In genomic region chr3:10946526-10946925, GRCh38 we compare ENCODE assay signal across 23 cellular contexts. TPM values are rescaled to one million over a fixed set of nuclear protein-coding genes. Genes with fewer than 3 reads are reported as not detected.
"Had no signal": no experiment of that assay in that cellular context is flagged by ENCODE, and none has a peak within 500 bp of the region (broad histone marks: within the 10 kb centered on the region; RNA-seq: fewer than 3 reads in every experiment).

No MANE protein-coding gene starts in this region.

- H3K9me3 Mint-ChIP-seq: activated T-cell treated with anti-CD3 and anti-CD28 coated beads, Interleukin-2, amount 50 U/mL, for 4 hours; effector memory CD8-positive, alpha-beta T cell had no signal

- H3K9me3 ChIP-seq: breast epithelium, colonic mucosa, neutrophil, psoas muscle, suprapubic skin, tibial artery, upper lobe of right lung had no signal

- H3K4me3 ChIP-seq: breast epithelium, colonic mucosa, left ventricle myocardium inferior, psoas muscle, suprapubic skin, tibial artery, upper lobe of right lung had no signal

- H3K27me3 ChIP-seq: colonic mucosa, upper lobe of right lung had no signal

- DNase-seq: activated CD4-positive, alpha-beta T cell treated with anti-CD3 and anti-CD28 coated beads, Interleukin-2, amount 50 U/mL, for 1 hour; activated CD4-positive, CD25-positive, alpha-beta regulatory T cell treated with anti-CD3 and anti-CD28 coated beads, Interleukin-2, amount 50 U/mL, for 72 hours; activated CD8-positive, alpha-beta T cell treated with anti-CD3 and anti-CD28 coated beads for 36 hours; activated gamma-delta T cell treated with Interleukin-2 at 50 U/mL for 16 hours; activated naive CD4-positive, alpha-beta T cell treated with anti-CD3 and anti-CD28 coated beads, Interleukin-2, amount 50 U/mL, for 16 hours; activated T-cell treated with anti-CD3 and anti-CD28 coated beads, Interleukin-2, amount 50 U/mL, for 4 hours; colonic mucosa; effector memory CD8-positive, alpha-beta T cell; foreskin fibroblast; left ventricle myocardium inferior; naive B cell; nephron progenitor cell; psoas muscle; T-helper 9 cell; tibial artery; WERI-Rb-1 had no signal

- H3K27ac Mint-ChIP-seq: activated CD8-positive, alpha-beta T cell treated with anti-CD3 and anti-CD28 coated beads for 36 hours; activated T-helper 17 cell treated with anti-CD3 and anti-CD28 coated beads, Interleukin-2, amount 50 U/mL, for 72 hours; effector memory CD8-positive, alpha-beta T cell; naive B cell; nephron progenitor cell; T-helper 1 cell treated with Interleukin-12 subunit alpha and Interleukin-12 subunit beta and Interleukin-4 antibody, amounts not matched to agents 30 μg/mL and 1 μg/mL, for 36 hours had no signal

- H3K27ac ChIP-seq: breast epithelium, colonic mucosa, left ventricle myocardium inferior, neutrophil, psoas muscle, suprapubic skin, tibial artery, upper lobe of right lung, WERI-Rb-1 had no signal

- H3K36me3 Mint-ChIP-seq: naive B cell had no signal

- H3K4me3 Mint-ChIP-seq: activated CD8-positive, alpha-beta T cell treated with anti-CD3 and anti-CD28 coated beads for 36 hours; activated T-cell treated with anti-CD3 and anti-CD28 coated beads, Interleukin-2, amount 50 U/mL, for 4 hours; activated T-helper 17 cell treated with anti-CD3 and anti-CD28 coated beads, Interleukin-2, amount 50 U/mL, for 72 hours; effector memory CD8-positive, alpha-beta T cell; nephron progenitor cell; T-helper 1 cell treated with Interleukin-12 subunit alpha and Interleukin-12 subunit beta and Interleukin-4 antibody, amounts not matched to agents 30 μg/mL and 1 μg/mL, for 36 hours had no signal

- H3K4me1 Mint-ChIP-seq: activated T-helper 17 cell treated with anti-CD3 and anti-CD28 coated beads, Interleukin-2, amount 50 U/mL, for 72 hours; naive B cell had no signal

- FAIRE-seq: TTC549 had no signal

- H3K4me1 ChIP-seq: breast epithelium, colonic mucosa, psoas muscle, suprapubic skin, tibial artery, upper lobe of right lung had no signal

- H3K36me3 ChIP-seq: breast epithelium, colonic mucosa, left ventricle myocardium inferior, neutrophil, suprapubic skin, tibial artery, upper lobe of right lung, WERI-Rb-1 had no signal

RNA-seq across cellular contexts. Expression of gene SLC6A1, which starts 46.0 kb away (rescaled TPM):
- total RNA-seq: activated CD8-positive, alpha-beta T cell treated with anti-CD3 and anti-CD28 coated beads for 36 hours; activated T-cell treated with anti-CD3 and anti-CD28 coated beads, Interleukin-2, amount 50 U/mL, for 4 hours; activated T-helper 17 cell treated with anti-CD3 and anti-CD28 coated beads, Interleukin-2, amount 50 U/mL, for 72 hours had no signal
